8 cellular contexts compared by ENCODE assay signal in genomic region chr11:8092587-8093424, GRCh38. TPM values are rescaled to one million over a fixed set of nuclear protein-coding genes. Genes with fewer than 3 reads are reported as not detected.
DNase-seq lines count a peak whose midpoint lies in the region; ATAC-seq and TF ChIP-seq lines count a peak whose summit lies in the region.

No MANE protein-coding gene starts in this region.

- H3K9me3 ChIP-seq in trophoblast cell (ENCODE audit: insufficient read depth, low read depth, low read length), result no peaks in the 10 kb centered on the region

- peak; percentile 88 for DNase-seq in AG08396 (ENCODE audit: low spot score)
- DNase-seq in NCI-H345 treated with DMSO at 0.1 percent for 48 hours (lab: John Stamatoyannopoulos, UW; ENCODE audit: unreplicated experiment), result peak; percentile 64
- DNase-seq in activated CD8-positive, alpha-beta T cell treated with anti-CD3 and anti-CD28 coated beads, Interleukin-2, amount 10 ng/mL, durations not matched to agents 7 days and 5 days, result peak; percentile 52
- DNase-seq in foreskin fibroblast, result peak; percentile 62 to 87
- peak; percentile 27 to 73 for DNase-seq in trophoblast cell
- DNase-seq in cerebellar nuclear complex (lab: John Stamatoyannopoulos, UW), result no peak

- no peak overlapping the region for H2BK12ac ChIP-seq in trophoblast cell (ENCODE audit: low read length)

- H4K91ac ChIP-seq in trophoblast cell (ENCODE audit: low read depth, low read length), result no peak overlapping the region

- CTCF ChIA-PET in activated CD8-positive, alpha-beta T cell treated with anti-CD3 and anti-CD28 coated beads, Interleukin-2, amount 10 ng/mL, durations not matched to agents 7 days and 5 days (lab: Charles Lee), result interaction anchor here (2.3 to 14.7 kb wide), 3 partner anchors 42 to 85 kb away, joined by 7 to 152 read pairs (median 15); no protein-coding TSS in a partner anchor

- H2AFZ ChIP-seq in trophoblast cell (ENCODE audit: insufficient read depth, low read length, poor library complexity), result no peak overlapping the region

- no peak overlapping the region for H3K4me3 Mint-ChIP-seq in activated CD8-positive, alpha-beta T cell treated with anti-CD3 and anti-CD28 coated beads, Interleukin-2, amount 10 ng/mL, durations not matched to agents 7 days and 5 days

- peak; percentile 77 for ATAC-seq in GM18511 (IDR thresholded peaks at IDR 0.05; ENCODE audit: unreplicated experiment)
- ATAC-seq in HG03045 (IDR thresholded peaks at IDR 0.05; ENCODE audit: unreplicated experiment), result peak; percentile 67
- peak; percentile 72 for ATAC-seq in activated CD8-positive, alpha-beta T cell treated with anti-CD3 and anti-CD28 coated beads, Interleukin-2, amount 10 ng/mL, durations not matched to agents 7 days and 5 days

- H3K4me2 ChIP-seq in trophoblast cell (ENCODE audit: low read length), result no peak overlapping the region

- H3K18ac ChIP-seq in trophoblast cell (ENCODE audit: low read length), result no peak overlapping the region

- H3K4ac ChIP-seq in trophoblast cell (ENCODE audit: low read depth, low read length), result no peak overlapping the region

- no peaks in the 10 kb centered on the region for H3K27me3 Mint-ChIP-seq in activated CD8-positive, alpha-beta T cell treated with anti-CD3 and anti-CD28 coated beads, Interleukin-2, amount 10 ng/mL, durations not matched to agents 7 days and 5 days (ENCODE audit: low read depth)

- H4K12ac ChIP-seq in trophoblast cell (ENCODE audit: low read depth, low read length), result no peak overlapping the region

- no peak overlapping the region for H2BK5ac ChIP-seq in trophoblast cell (ENCODE audit: low read depth, low read length, poor library complexity)

- no peaks in the 10 kb centered on the region for H3K27me3 ChIP-seq in trophoblast cell (ENCODE audit: insufficient read depth, low read length)

- no peaks in the 10 kb centered on the region for H3K4me1 ChIP-seq in trophoblast cell (ENCODE audit: control insufficient read depth in 1 of 2, insufficient read depth in 2 of 2, low read length in 2 of 2)

- H3K36me3 Mint-ChIP-seq in activated CD8-positive, alpha-beta T cell treated with anti-CD3 and anti-CD28 coated beads, Interleukin-2, amount 10 ng/mL, durations not matched to agents 7 days and 5 days (ENCODE audit: low read depth), result no peaks in the 10 kb centered on the region

- no peaks in the 10 kb centered on the region for H3K9me3 Mint-ChIP-seq in activated CD8-positive, alpha-beta T cell treated with anti-CD3 and anti-CD28 coated beads, Interleukin-2, amount 10 ng/mL, durations not matched to agents 7 days and 5 days (ENCODE audit: insufficient read depth)

- no CpG with 5 or more reads among the region's 11 CpGs for WGBS in trophoblast cell (ENCODE audit: extremely low coverage, insufficient coverage, insufficient read length)

- POLR2A ChIA-PET in activated CD8-positive, alpha-beta T cell treated with anti-CD3 and anti-CD28 coated beads, Interleukin-2, amount 10 ng/mL, durations not matched to agents 7 days and 5 days (lab: Charles Lee), result no interaction called here

- H3K4me3 ChIP-seq in foreskin fibroblast (ENCODE audit: low read depth in 1 of 2, low read length in 2 of 2) (no peak overlapping the region), trophoblast cell (ENCODE audit: low read depth, low read length) (peak overlapping the region; percentile 55)

- no peaks in the 10 kb centered on the region for H3K4me1 Mint-ChIP-seq in activated CD8-positive, alpha-beta T cell treated with anti-CD3 and anti-CD28 coated beads, Interleukin-2, amount 10 ng/mL, durations not matched to agents 7 days and 5 days (ENCODE audit: low read depth)

- no peak overlapping the region for H2AK5ac ChIP-seq in trophoblast cell (ENCODE audit: low read length)

- peaks cover 13 to 20% of the 10 kb centered on the region in 2 experiments for H3K36me3 ChIP-seq in trophoblast cell (ENCODE audit: control insufficient read depth in 1 of 2, insufficient read depth in 2 of 2, low read length in 2 of 2)

- no peak overlapping the region for H3K14ac ChIP-seq in trophoblast cell (ENCODE audit: low read length)

- H3K9ac ChIP-seq in trophoblast cell (ENCODE audit: low read length), result no peak overlapping the region

- H4K8ac ChIP-seq in trophoblast cell (ENCODE audit: low read depth, low read length), result peak overlapping the region; percentile 24

- H3K23ac ChIP-seq in trophoblast cell (ENCODE audit: low read length), result no peak overlapping the region

- no peaks in the 10 kb centered on the region for H3K79me2 ChIP-seq in trophoblast cell (ENCODE audit: control insufficient read depth, insufficient read depth, low read length, poor library complexity)

- H3K27ac Mint-ChIP-seq in activated CD8-positive, alpha-beta T cell treated with anti-CD3 and anti-CD28 coated beads, Interleukin-2, amount 10 ng/mL, durations not matched to agents 7 days and 5 days, result no peak overlapping the region

- H2BK120ac ChIP-seq in trophoblast cell (ENCODE audit: insufficient read depth, low read length, poor library complexity), result no peak overlapping the region

- TF ChIP-seq CTCF in foreskin fibroblast (IDR thresholded peaks at IDR 0.05; ENCODE audit: low read depth, low read length), result peak; percentile 79

- H3K27ac ChIP-seq in trophoblast cell (ENCODE audit: low read depth, low read length), result no peak overlapping the region

- no peaks in the 10 kb centered on the region for H3K79me1 ChIP-seq in trophoblast cell (ENCODE audit: low read length)

RNA-seq across cellular contexts. Expression of gene TUB, which starts 11.8 kb away (rescaled TPM):
- total RNA-seq in activated CD8-positive, alpha-beta T cell treated with anti-CD3 and anti-CD28 coated beads, Interleukin-2, amount 10 ng/mL, durations not matched to agents 7 days and 5 days, result not detected
- 5.3 and 5.7 TPM in 2 replicates for polyA plus RNA-seq in trophoblast cell (2013)

Comparison
In these comparisons a context has a peak if more than half of its experiments do, and no peak if none do; other contexts are left out.
1. DNase-seq: peak in AG08396 (single experiment), NCI-H345 treated with DMSO at 0.1 percent for 48 hours (single experiment), activated CD8-positive, alpha-beta T cell treated with anti-CD3 and anti-CD28 coated beads, Interleukin-2, amount 10 ng/mL, durations not matched to agents 7 days and 5 days (single experiment), foreskin fibroblast (2 of 2) and trophoblast cell (2 of 2); none in cerebellar nuclear complex (0 of 2).
2. Peak in every context shown above with its lines, with median percentiles within 50 percentile points of each other: ATAC-seq.